Comparison of ENCODE assay signal across 14 cellular contexts in the genomic region with DNA sequence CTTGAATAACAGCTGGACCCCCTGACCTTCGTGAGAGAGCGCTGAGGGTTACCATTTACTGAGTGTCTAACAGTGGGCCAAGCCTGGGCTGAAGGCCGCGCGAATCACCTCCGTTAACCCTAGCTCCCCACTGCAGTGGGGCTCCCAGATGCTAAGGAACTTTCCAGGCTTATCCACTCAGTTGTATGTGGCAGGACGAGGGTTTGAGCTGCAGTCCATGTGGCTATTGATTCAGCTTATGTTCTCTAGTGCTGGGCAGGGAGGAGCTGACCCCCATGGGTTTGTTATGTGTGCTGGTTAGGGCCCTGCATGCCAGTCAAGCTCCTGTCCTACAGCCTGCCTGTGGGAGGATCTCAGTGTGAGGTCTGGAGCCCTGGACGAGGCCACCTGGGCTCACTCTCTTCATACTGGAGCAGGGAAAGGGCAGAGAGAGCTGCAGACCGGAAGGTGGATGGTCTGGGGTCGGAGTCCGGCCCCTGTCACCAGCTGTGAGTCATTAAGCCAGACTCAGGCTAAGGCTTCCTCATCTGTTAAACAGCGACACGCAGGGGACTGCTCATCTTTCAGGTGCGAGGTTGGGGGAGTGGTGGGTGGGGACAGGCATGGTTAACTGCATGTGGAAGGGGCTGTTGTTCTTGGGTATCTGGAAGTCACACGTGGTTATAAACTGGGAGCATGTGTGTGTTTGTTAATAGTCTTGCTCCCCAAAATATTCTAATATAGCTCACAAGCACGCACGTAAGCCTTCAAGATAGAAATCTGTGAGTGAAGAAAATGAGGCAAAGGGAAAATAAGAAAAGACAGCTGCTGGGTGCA. TPM values are rescaled to one million over a fixed set of nuclear protein-coding genes. Genes with fewer than 3 reads are reported as not detected.
DNase-seq lines count a peak whose midpoint lies in the region; ATAC-seq and TF ChIP-seq lines count a peak whose summit lies in the region.
"Had no signal": no experiment of that assay in that cellular context is flagged by ENCODE, and none has a peak within 500 bp of the region (broad histone marks: within the 10 kb centered on the region; RNA-seq: fewer than 3 reads in every experiment).

No MANE protein-coding gene starts in this region.

- H3K9me3 Mint-ChIP-seq in CD8-positive, alpha-beta memory T cell, result no peaks in the 10 kb centered on the region
- H3K9me3 Mint-ChIP-seq in activated naive CD8-positive, alpha-beta T cell treated with anti-CD3 and anti-CD28 coated beads, Interleukin-2, amount 50 U/mL, for 24 hours, result no peaks in the 10 kb centered on the region
- no peaks in the 10 kb centered on the region for H3K9me3 Mint-ChIP-seq in natural killer cell treated with Interleukin-12 subunit alpha and Interleukin-12 subunit beta and Interleukin-15 and Interleukin-18, amount 100 ng/mL, for 72 hours

- no peaks in the 10 kb centered on the region for H3K9me2 ChIP-seq in Loucy (replicated peaks; ENCODE audit: low read depth, low read length)

- H3K27ac Mint-ChIP-seq in CD8-positive, alpha-beta memory T cell, result peak overlapping the region; percentile 80 to 97 (median 94)
- peak overlapping the region; percentile 91 for H3K27ac Mint-ChIP-seq in activated naive CD8-positive, alpha-beta T cell treated with anti-CD3 and anti-CD28 coated beads, Interleukin-2, amount 50 U/mL, for 24 hours
- peak overlapping the region; percentile 75 to 84 for H3K27ac Mint-ChIP-seq in natural killer cell treated with Interleukin-12 subunit alpha and Interleukin-12 subunit beta and Interleukin-15 and Interleukin-18, amount 100 ng/mL, for 72 hours

- H3K4me2 ChIP-seq in Loucy (ENCODE audit: low read depth, low read length, poor library complexity, severe bottlenecking), result peak overlapping the region; percentile 100

- no peak for TF ChIP-seq CTCF in Loucy (conservative IDR thresholded peaks at IDR 0.05; ENCODE audit: low read length)

- H2AFZ ChIP-seq in Loucy (ENCODE audit: low read length), result no peak overlapping the region

- peaks cover 96% of the 10 kb centered on the region for H3K4me1 ChIP-seq in CD8-positive, alpha-beta memory T cell (ENCODE audit: insufficient read depth, low read length)
- H3K4me1 ChIP-seq in Loucy (ENCODE audit: insufficient read depth, low read length, poor library complexity, severe bottlenecking), result peaks cover 84% of the 10 kb centered on the region
- H3K4me1 ChIP-seq: SJSA1 had no signal

- POLR2A ChIA-PET in CD8-positive, alpha-beta memory T cell (lab: Charles Lee), result interaction anchor here (1.0 to 2.1 kb wide), 2 partner anchors 23 to 42 kb away, joined by 7 to 10 read pairs; no protein-coding TSS in a partner anchor

- no peak for DNase-seq in CD8-positive, alpha-beta memory T cell
- DNase-seq in activated naive CD8-positive, alpha-beta T cell treated with anti-CD3 and anti-CD28 coated beads, Interleukin-2, amount 50 U/mL, for 24 hours, result peak; percentile 36
- no peak for DNase-seq in natural killer cell treated with Interleukin-12 subunit alpha and Interleukin-12 subunit beta and Interleukin-15 and Interleukin-18, amount 100 ng/mL, for 72 hours (ENCODE audit: low spot score)
- DNase-seq: glutamatergic neuron, NCI-H1105, NCI-H69 had no signal

- peak overlapping the region; percentile 49 for H3K9ac ChIP-seq in Loucy (ENCODE audit: low read depth, low read length, poor library complexity, severe bottlenecking)

- no peaks in the 10 kb centered on the region for H3F3A ChIP-seq in Loucy (ENCODE audit: low read depth)

- peaks cover 33% of the 10 kb centered on the region for H3K36me3 ChIP-seq in CD8-positive, alpha-beta memory T cell (ENCODE audit: insufficient read depth, low read length)
- peaks cover 24% of the 10 kb centered on the region; the same call in 1 of the 2 replicates for H3K36me3 ChIP-seq in Loucy (ENCODE audit: insufficient read depth, low read length)
- H3K36me3 ChIP-seq: SJSA1 had no signal

- peak overlapping the region; percentile 21 for H3K27ac ChIP-seq in CD8-positive, alpha-beta memory T cell (ENCODE audit: low read depth, low read length)
- H3K27ac ChIP-seq: SJSA1, suprapubic skin had no signal

- ATAC-seq in activated naive CD8-positive, alpha-beta T cell treated with anti-CD3 and anti-CD28 coated beads, Interleukin-2, amount 50 U/mL, for 24 hours, result peak; percentile 37
- ATAC-seq in natural killer cell treated with Interleukin-12 subunit alpha and Interleukin-12 subunit beta and Interleukin-15 and Interleukin-18, amount 100 ng/mL, for 72 hours, result peak; percentile 70 to 71
- ATAC-seq in HG02885 (IDR thresholded peaks at IDR 0.05; ENCODE audit: poor library complexity, unreplicated experiment) (no peak), GM19397 (IDR thresholded peaks at IDR 0.05; ENCODE audit: unreplicated experiment) (no peak), GM21390 (IDR thresholded peaks at IDR 0.05; ENCODE audit: unreplicated experiment) (no peak)

- H3K4me1 Mint-ChIP-seq in CD8-positive, alpha-beta memory T cell, result peaks cover 85 to 94% (median 91%) of the 10 kb centered on the region in 3 donors
- peaks cover 88% of the 10 kb centered on the region for H3K4me1 Mint-ChIP-seq in activated naive CD8-positive, alpha-beta T cell treated with anti-CD3 and anti-CD28 coated beads, Interleukin-2, amount 50 U/mL, for 24 hours
- peaks cover 69 to 76% of the 10 kb centered on the region in 2 donors for H3K4me1 Mint-ChIP-seq in natural killer cell treated with Interleukin-12 subunit alpha and Interleukin-12 subunit beta and Interleukin-15 and Interleukin-18, amount 100 ng/mL, for 72 hours (ENCODE audit: low read depth in 2 of 2)

- H3K27me3 Mint-ChIP-seq in CD8-positive, alpha-beta memory T cell, result peaks cover 0 to under 1% of the 10 kb centered on the region in 2 donors
- H3K27me3 Mint-ChIP-seq in activated naive CD8-positive, alpha-beta T cell treated with anti-CD3 and anti-CD28 coated beads, Interleukin-2, amount 50 U/mL, for 24 hours, result no peaks in the 10 kb centered on the region
- no peaks in the 10 kb centered on the region for H3K27me3 Mint-ChIP-seq in natural killer cell treated with Interleukin-12 subunit alpha and Interleukin-12 subunit beta and Interleukin-15 and Interleukin-18, amount 100 ng/mL, for 72 hours

- CTCF ChIA-PET in CD8-positive, alpha-beta memory T cell (lab: Charles Lee), result interaction anchor here (0.7 to 5.6 kb wide), 16 partner anchors 8 to 190 kb away, joined by 3 to 92 read pairs (median 4); no protein-coding TSS in a partner anchor

- H3K4me3 ChIP-seq in CD8-positive, alpha-beta memory T cell (ENCODE audit: low read length), result peak overlapping the region; percentile 14
- peak overlapping the region; percentile 54 for H3K4me3 ChIP-seq in Loucy (ENCODE audit: low read length, poor library complexity, severe bottlenecking)
- H3K4me3 ChIP-seq: lung, SJSA1, suprapubic skin had no signal

- no peaks in the 10 kb centered on the region for H3K9me3 ChIP-seq in CD8-positive, alpha-beta memory T cell (ENCODE audit: low read length)
- no peaks in the 10 kb centered on the region for H3K9me3 ChIP-seq in Loucy (ENCODE audit: insufficient read depth, low read depth, low read length)
- H3K9me3 ChIP-seq: SJSA1, suprapubic skin had no signal

- peak overlapping the region; percentile 51 to 95 (median 80) for H3K4me3 Mint-ChIP-seq in CD8-positive, alpha-beta memory T cell
- H3K4me3 Mint-ChIP-seq in activated naive CD8-positive, alpha-beta T cell treated with anti-CD3 and anti-CD28 coated beads, Interleukin-2, amount 50 U/mL, for 24 hours, result peak overlapping the region; percentile 68
- H3K4me3 Mint-ChIP-seq in natural killer cell treated with Interleukin-12 subunit alpha and Interleukin-12 subunit beta and Interleukin-15 and Interleukin-18, amount 100 ng/mL, for 72 hours, result peak overlapping the region; percentile 90

- H4K20me1 ChIP-seq in Loucy (ENCODE audit: insufficient read depth, low read length, poor library complexity, severe bottlenecking), result peaks cover 96% of the 10 kb centered on the region

- H3K79me2 ChIP-seq in Loucy (ENCODE audit: insufficient read depth, low read length), result peaks cover 100% of the 10 kb centered on the region

- no peaks in the 10 kb centered on the region for H3K27me3 ChIP-seq in CD8-positive, alpha-beta memory T cell (ENCODE audit: insufficient read depth, low read length, poor library complexity, severe bottlenecking)
- H3K27me3 ChIP-seq in Loucy (ENCODE audit: insufficient read depth, low read length, poor library complexity, severe bottlenecking), result no peaks in the 10 kb centered on the region
- H3K27me3 ChIP-seq: SJSA1, suprapubic skin had no signal

- peaks cover 0 to 68% (median 11%) of the 10 kb centered on the region in 3 donors for H3K36me3 Mint-ChIP-seq in CD8-positive, alpha-beta memory T cell
- H3K36me3 Mint-ChIP-seq in activated naive CD8-positive, alpha-beta T cell treated with anti-CD3 and anti-CD28 coated beads, Interleukin-2, amount 50 U/mL, for 24 hours (ENCODE audit: low read depth), result peaks cover 61% of the 10 kb centered on the region
- H3K36me3 Mint-ChIP-seq in natural killer cell treated with Interleukin-12 subunit alpha and Interleukin-12 subunit beta and Interleukin-15 and Interleukin-18, amount 100 ng/mL, for 72 hours, result peaks cover 9% of the 10 kb centered on the region

RNA-seq across cellular contexts. Expression of gene PSD4, which starts 6.6 kb away (rescaled TPM):
- total RNA-seq in CD8-positive, alpha-beta memory T cell, result 100 to 1,000 TPM; 192 to 193 TPM
- polyA plus RNA-seq in CD8-positive, alpha-beta memory T cell, result 42.1 TPM
- total RNA-seq in natural killer cell treated with Interleukin-12 subunit alpha and Interleukin-12 subunit beta and Interleukin-15 and Interleukin-18, amount 100 ng/mL, for 72 hours, result 100 to 1,000 TPM; 299 to 305 TPM

RNA-seq across cellular contexts. Expression of gene IL1RN, which starts 52.9 kb away (rescaled TPM):
- 1 to 10 TPM; 1.2 to 2.3 TPM for total RNA-seq in CD8-positive, alpha-beta memory T cell
- polyA plus RNA-seq in CD8-positive, alpha-beta memory T cell, result not detected
- 1 to 10 TPM; 3.3 to 3.7 TPM for total RNA-seq in natural killer cell treated with Interleukin-12 subunit alpha and Interleukin-12 subunit beta and Interleukin-15 and Interleukin-18, amount 100 ng/mL, for 72 hours
- total RNA-seq: endothelial cell of umbilical vein, SJSA1 had no signal
- polyA plus RNA-seq: endothelial cell of umbilical vein had no signal

Comparison
In these comparisons a context has a peak if more than half of its experiments do, and no peak if none do; other contexts are left out.
1. ATAC-seq: peak in activated naive CD8-positive, alpha-beta T cell treated with anti-CD3 and anti-CD28 coated beads, Interleukin-2, amount 50 U/mL, for 24 hours (single experiment) and natural killer cell treated with Interleukin-12 subunit alpha and Interleukin-12 subunit beta and Interleukin-15 and Interleukin-18, amount 100 ng/mL, for 72 hours (2 of 2); none in HG02885 (single experiment), GM19397 (single experiment) and GM21390 (single experiment).
2. Peak in every context shown above with its lines, with median percentiles within 50 percentile points of each other: H3K27ac Mint-ChIP-seq and H3K4me3 Mint-ChIP-seq.